Comparison of ENCODE assay signal across 2 cellular contexts in genomic region chr17:71405101-71405500, GRCh38.
TF ChIP-seq lines count a peak whose summit lies in the region.

No MANE protein-coding gene starts in this region.

TF ChIP-seq in SK-N-SH, 30 proteins besides CTCF, POLR2A, EP300 and RAD21 (continued from another document):
- TF ChIP-seq PBX3 (IDR thresholded peaks at IDR 0.05), result 0 out of 2 replicates have a peak, but pooled peaks have one; percentile 31
- TF ChIP-seq NRF1 (IDR thresholded peaks at IDR 0.05; ENCODE audit: low read depth, low read length), result no peak

TF ChIP-seq in SK-N-SH treated with all-trans-retinoic acid at 6 μM for 48 hours, 23 proteins besides CTCF, POLR2A, EP300 and RAD21:
- TF ChIP-seq PATZ1 (CRISPR knock-in tag; IDR thresholded peaks at IDR 0.05; ENCODE audit: borderline replicate concordance) (no peak), TCF4 (CRISPR knock-in tag; IDR thresholded peaks at IDR 0.05; ENCODE audit: borderline replicate concordance) (no peak), CSDC2 (CRISPR knock-in tag; IDR thresholded peaks at IDR 0.05) (no peak), CREB5 (CRISPR knock-in tag; IDR thresholded peaks at IDR 0.05; ENCODE audit: low read depth) (no peak), ZFP30 (CRISPR knock-in tag; IDR thresholded peaks at IDR 0.05) (no peak), POU6F1 (CRISPR knock-in tag; IDR thresholded peaks at IDR 0.05; ENCODE audit: borderline replicate concordance, low read depth) (no peak), ZNF565 (CRISPR knock-in tag; conservative IDR thresholded peaks at IDR 0.05; ENCODE audit: low read depth) (no peak), ARNTL (CRISPR knock-in tag; IDR thresholded peaks at IDR 0.05; ENCODE audit: borderline replicate concordance, low read depth) (no peak), CSRNP3 (CRISPR knock-in tag; IDR thresholded peaks at IDR 0.05) (no peak), ESRRG (CRISPR knock-in tag; IDR thresholded peaks at IDR 0.05) (no peak), ZC3H10 (CRISPR knock-in tag; IDR thresholded peaks at IDR 0.05) (no peak), ZNF8 (CRISPR knock-in tag; IDR thresholded peaks at IDR 0.05) (no peak), GLIS3 (CRISPR knock-in tag; IDR thresholded peaks at IDR 0.05) (no peak), ZNF70 (CRISPR knock-in tag; IDR thresholded peaks at IDR 0.05) (no peak), TOX (CRISPR knock-in tag; IDR thresholded peaks at IDR 0.05; ENCODE audit: borderline replicate concordance) (no peak)
